21 cellular contexts compared by ENCODE assay signal in the genomic region with DNA sequence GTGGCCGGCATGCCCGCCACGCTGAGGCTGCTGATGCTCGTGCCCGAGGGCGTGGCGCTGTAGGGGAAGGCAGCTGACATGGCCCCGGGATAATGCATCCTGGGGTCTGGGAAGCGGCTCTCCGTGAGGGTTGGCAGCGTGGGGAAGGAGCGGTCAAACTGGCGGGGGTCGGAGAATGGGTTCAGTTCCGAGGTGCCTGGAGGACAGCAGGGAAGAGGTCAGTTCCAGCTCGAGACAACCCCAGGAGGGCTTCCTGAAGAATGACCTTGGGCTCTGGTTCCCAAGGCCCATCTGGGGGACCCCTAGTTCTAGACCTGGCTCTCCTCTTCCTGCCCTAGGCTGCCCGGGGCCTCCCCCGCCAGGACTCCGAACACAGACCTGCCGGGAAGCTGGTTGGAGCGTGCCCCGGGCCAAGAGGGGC. TPM values are rescaled to one million over a fixed set of nuclear protein-coding genes. Genes with fewer than 3 reads are reported as not detected.
DNase-seq lines count a peak whose midpoint lies in the region; ATAC-seq and TF ChIP-seq lines count a peak whose summit lies in the region.
"Had no signal": no experiment of that assay in that cellular context is flagged by ENCODE, and none has a peak within 500 bp of the region (broad histone marks: within the 10 kb centered on the region; RNA-seq: fewer than 3 reads in every experiment).

No MANE protein-coding gene starts in this region.

- no peak for TF ChIP-seq POLR2A in spleen (IDR thresholded peaks at IDR 0.05)

- ATAC-seq in natural killer cell (no peak), left lobe of liver (no peak)
- ATAC-seq in natural killer cell treated with Interleukin-12 subunit alpha and Interleukin-12 subunit beta and Interleukin-15 and Interleukin-18, amount 100 ng/mL, for 72 hours = no peak
- no peak for ATAC-seq in activated CD8-positive, alpha-beta T cell treated with anti-CD3 and anti-CD28 coated beads, Interleukin-2, amount 10 ng/mL, durations not matched to agents 7 days and 5 days
- ATAC-seq: GM12878, left cardiac atrium had no signal

- H3K4me1 ChIP-seq in tibial artery (no peaks in the 10 kb centered on the region), spleen (peaks cover 0 to 60% (median 6%) of the 10 kb centered on the region in 6 donors)
- H3K4me1 ChIP-seq: right atrium auricular region had no signal

- H3K27me3 ChIP-seq in tibial artery (peaks cover 0 to 65% of the 10 kb centered on the region in 2 donors), spleen (replicated peaks in 1 of 7) (peaks cover 0 to 19% (median 0%) of the 10 kb centered on the region in 7 donors)
- H3K27me3 ChIP-seq: right atrium auricular region had no signal

- intact Hi-C loops in natural killer cell (cut with micrococcal nuclease) = no loop called here
- intact Hi-C loops in tibial artery (cut with DNase I; ENCODE audit: low total_unique reads) = no loop called here
- intact Hi-C loops in spleen (cut with DNase I; ENCODE audit: low total_unique reads) = no loop called here

- 90 to 98% (median 95%) methylated on average over 9 to 22 of the region's 22 CpGs for WGBS in spleen, 5 donors

- H3K36me3 Mint-ChIP-seq in natural killer cell = peaks cover 2% of the 10 kb centered on the region
- peaks cover under 1% of the 10 kb centered on the region for H3K36me3 Mint-ChIP-seq in natural killer cell treated with Interleukin-12 subunit alpha and Interleukin-12 subunit beta and Interleukin-15 and Interleukin-18, amount 100 ng/mL, for 72 hours
- peaks cover 77% of the 10 kb centered on the region for H3K36me3 Mint-ChIP-seq in activated CD8-positive, alpha-beta T cell treated with anti-CD3 and anti-CD28 coated beads, Interleukin-2, amount 10 ng/mL, durations not matched to agents 7 days and 5 days (ENCODE audit: low read depth)

- H3K9me3 ChIP-seq in tibial artery = no peaks in the 10 kb centered on the region
- H3K9me3 ChIP-seq in spleen = no peaks in the 10 kb centered on the region
- H3K9me3 ChIP-seq: right atrium auricular region had no signal

- H3K4me3 ChIP-seq in tibial artery (no peak overlapping the region), spleen (no peak overlapping the region)
- H3K4me3 ChIP-seq: GM12878, right atrium auricular region had no signal

- peak; percentile 15 for DNase-seq in natural killer cell
- no peak for DNase-seq in natural killer cell treated with Interleukin-12 subunit alpha and Interleukin-12 subunit beta and Interleukin-15 and Interleukin-18, amount 100 ng/mL, for 72 hours (ENCODE audit: low spot score)
- peak; percentile 22 for DNase-seq in activated CD8-positive, alpha-beta T cell treated with anti-CD3 and anti-CD28 coated beads, Interleukin-2, amount 10 ng/mL, durations not matched to agents 7 days and 5 days
- peak; percentile 38 for DNase-seq in left lobe of liver (ENCODE audit: low spot score)
- peak; percentile 7 to 50 for DNase-seq in tibial artery
- DNase-seq in spleen = no peak
- DNase-seq in KG1 (lab: John Stamatoyannopoulos, UW) = no peak
- DNase-seq: foreskin melanocyte, HFFc6, left cardiac atrium, NCI-H2081, NCI-H524, nucleus accumbens, Right ventricle myocardium superior, substantia nigra, T-helper 1 cell had no signal

- POLR2A ChIA-PET in activated CD8-positive, alpha-beta T cell treated with anti-CD3 and anti-CD28 coated beads, Interleukin-2, amount 10 ng/mL, durations not matched to agents 7 days and 5 days (lab: Charles Lee) = interaction anchor here (0.6 kb wide), 1 partner anchor 254 kb away, joined by 4 read pairs; no protein-coding TSS in a partner anchor

- H3K27me3 Mint-ChIP-seq in natural killer cell (ENCODE audit: low read depth in 2 of 2) = no peaks in the 10 kb centered on the region
- no peaks in the 10 kb centered on the region for H3K27me3 Mint-ChIP-seq in natural killer cell treated with Interleukin-12 subunit alpha and Interleukin-12 subunit beta and Interleukin-15 and Interleukin-18, amount 100 ng/mL, for 72 hours
- no peaks in the 10 kb centered on the region for H3K27me3 Mint-ChIP-seq in activated CD8-positive, alpha-beta T cell treated with anti-CD3 and anti-CD28 coated beads, Interleukin-2, amount 10 ng/mL, durations not matched to agents 7 days and 5 days (ENCODE audit: low read depth)
- H3K27me3 Mint-ChIP-seq: B cell had no signal

- CTCF ChIA-PET in activated CD8-positive, alpha-beta T cell treated with anti-CD3 and anti-CD28 coated beads, Interleukin-2, amount 10 ng/mL, durations not matched to agents 7 days and 5 days (lab: Charles Lee) = no interaction called here

- no peak for TF ChIP-seq CTCF in natural killer cell (IDR thresholded peaks at IDR 0.05)
- no peak for TF ChIP-seq CTCF in tibial artery (IDR thresholded peaks at IDR 0.05)
- no peak for TF ChIP-seq CTCF in spleen (IDR thresholded peaks at IDR 0.05 in 8 of 11, conservative IDR thresholded peaks at IDR 0.05 in 3 of 11)

- peaks cover 55 to 87% of the 10 kb centered on the region in 2 donors for H3K4me1 Mint-ChIP-seq in natural killer cell
- H3K4me1 Mint-ChIP-seq in natural killer cell treated with Interleukin-12 subunit alpha and Interleukin-12 subunit beta and Interleukin-15 and Interleukin-18, amount 100 ng/mL, for 72 hours (ENCODE audit: low read depth in 2 of 2) = peaks cover 43 to 56% of the 10 kb centered on the region in 2 donors
- peaks cover 23% of the 10 kb centered on the region for H3K4me1 Mint-ChIP-seq in activated CD8-positive, alpha-beta T cell treated with anti-CD3 and anti-CD28 coated beads, Interleukin-2, amount 10 ng/mL, durations not matched to agents 7 days and 5 days (ENCODE audit: low read depth)

- H3K27ac ChIP-seq in tibial artery = no peak overlapping the region
- H3K27ac ChIP-seq in spleen = no peak overlapping the region
- H3K27ac ChIP-seq: right atrium auricular region had no signal

- peaks cover 0 to 24% (median 0%) of the 10 kb centered on the region in 3 donors for H3K36me3 ChIP-seq in tibial artery
- peaks cover 0 to 70% (median 60%) of the 10 kb centered on the region in 6 donors for H3K36me3 ChIP-seq in spleen
- H3K36me3 ChIP-seq: right atrium auricular region had no signal

- H3K27ac Mint-ChIP-seq in natural killer cell = peak overlapping the region; percentile 91 to 99
- H3K27ac Mint-ChIP-seq in natural killer cell treated with Interleukin-12 subunit alpha and Interleukin-12 subunit beta and Interleukin-15 and Interleukin-18, amount 100 ng/mL, for 72 hours = peak overlapping the region in 1 of 2 donors; percentile 62
- peak overlapping the region; percentile 39 for H3K27ac Mint-ChIP-seq in activated CD8-positive, alpha-beta T cell treated with anti-CD3 and anti-CD28 coated beads, Interleukin-2, amount 10 ng/mL, durations not matched to agents 7 days and 5 days
- H3K27ac Mint-ChIP-seq: B cell, HFFc6 had no signal

- H3K4me3 Mint-ChIP-seq in natural killer cell = peak overlapping the region; percentile 45
- no peak overlapping the region for H3K4me3 Mint-ChIP-seq in natural killer cell treated with Interleukin-12 subunit alpha and Interleukin-12 subunit beta and Interleukin-15 and Interleukin-18, amount 100 ng/mL, for 72 hours
- H3K4me3 Mint-ChIP-seq in activated CD8-positive, alpha-beta T cell treated with anti-CD3 and anti-CD28 coated beads, Interleukin-2, amount 10 ng/mL, durations not matched to agents 7 days and 5 days = no peak overlapping the region
- H3K4me3 Mint-ChIP-seq: B cell, HFFc6 had no signal

- no peaks in the 10 kb centered on the region for H3K9me3 Mint-ChIP-seq in natural killer cell
- no peaks in the 10 kb centered on the region for H3K9me3 Mint-ChIP-seq in natural killer cell treated with Interleukin-12 subunit alpha and Interleukin-12 subunit beta and Interleukin-15 and Interleukin-18, amount 100 ng/mL, for 72 hours
- no peaks in the 10 kb centered on the region for H3K9me3 Mint-ChIP-seq in activated CD8-positive, alpha-beta T cell treated with anti-CD3 and anti-CD28 coated beads, Interleukin-2, amount 10 ng/mL, durations not matched to agents 7 days and 5 days (ENCODE audit: insufficient read depth)

RNA-seq across cellular contexts. Expression of a gene that starts 27.6 kb away (rescaled TPM):
- total RNA-seq in natural killer cell (100 to 1,000 TPM; 537 to 630 (median 601) TPM), left lobe of liver (0.86 TPM), spleen (10 to 100 TPM; 38.1 to 76.3 (median 52.3) TPM)
- total RNA-seq in natural killer cell treated with Interleukin-12 subunit alpha and Interleukin-12 subunit beta and Interleukin-15 and Interleukin-18, amount 100 ng/mL, for 72 hours = 100 to 1,000 TPM; 177 to 186 TPM
- 100 to 1,000 TPM; 144 to 147 TPM for total RNA-seq in activated CD8-positive, alpha-beta T cell treated with anti-CD3 and anti-CD28 coated beads, Interleukin-2, amount 10 ng/mL, durations not matched to agents 7 days and 5 days
- 10 to 100 TPM; 17.3 to 22.1 (median 18.2) TPM for polyA plus RNA-seq in spleen
- total RNA-seq: dermis microvascular lymphatic vessel endothelial cell, epithelial cell of proximal tubule, HFFc6 had no signal

Comparison
In these comparisons a context has a peak if more than half of its experiments do, and no peak if none do; other contexts are left out.
1. DNase-seq: peak in natural killer cell (single experiment), activated CD8-positive, alpha-beta T cell treated with anti-CD3 and anti-CD28 coated beads, Interleukin-2, amount 10 ng/mL, durations not matched to agents 7 days and 5 days (single experiment), left lobe of liver (single experiment) and tibial artery (2 of 2); none in natural killer cell treated with Interleukin-12 subunit alpha and Interleukin-12 subunit beta and Interleukin-15 and Interleukin-18, amount 100 ng/mL, for 72 hours (single experiment), spleen (single experiment) and KG1 (single experiment).
2. RNA of a gene that starts 27.6 kb away (total RNA-seq): 537 to 630 TPM in natural killer cell, 177 to 186 TPM in natural killer cell treated with Interleukin-12 subunit alpha and Interleukin-12 subunit beta and Interleukin-15 and Interleukin-18, amount 100 ng/mL, for 72 hours, 144 to 147 TPM in activated CD8-positive, alpha-beta T cell treated with anti-CD3 and anti-CD28 coated beads, Interleukin-2, amount 10 ng/mL, durations not matched to agents 7 days and 5 days and 38.1 to 76.3 TPM in spleen; 0.86 TPM in left lobe of liver (single experiment); every median in the first group is over 10 times any median in the second.